In the genomic region with DNA sequence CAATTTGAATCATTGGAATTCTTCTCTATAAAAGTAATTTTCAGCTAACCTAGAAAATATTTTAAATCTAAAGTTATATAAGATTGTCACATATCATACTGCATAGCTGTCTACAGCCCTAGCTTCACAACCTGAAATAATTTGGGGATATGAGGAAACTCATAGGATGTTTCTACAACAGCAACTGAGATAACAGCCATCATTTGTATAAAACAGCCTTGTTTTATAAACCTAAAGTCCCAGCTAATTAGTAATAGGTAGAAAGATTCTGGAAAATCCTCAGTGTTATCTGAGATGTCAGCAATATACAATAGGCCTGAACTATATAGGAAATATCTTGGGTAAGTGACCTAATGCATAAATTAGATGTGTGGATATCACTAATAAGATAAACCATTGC, we compare ENCODE assay signal across 9 cellular contexts. TPM values are rescaled to one million over a fixed set of nuclear protein-coding genes. Genes with fewer than 3 reads are reported as not detected.
"Had no signal": no experiment of that assay in that cellular context is flagged by ENCODE, and none has a peak within 500 bp of the region (broad histone marks: within the 10 kb centered on the region; RNA-seq: fewer than 3 reads in every experiment).

No MANE protein-coding gene starts in this region.

- FAIRE-seq: G401.6, GM12878, GM12891, GM12892, GM18507, GM19239 had no signal

- DNase-seq: GDM1, GF-D8 had no signal

- ATAC-seq: GM12878 had no signal

- H3K4me3 ChIP-seq: GM12878 had no signal

RNA-seq across cellular contexts. Expression of a gene that starts 47.6 kb away (rescaled TPM):
- total RNA-seq: G401, GM12878 had no signal
- polyA plus RNA-seq: GM12878 had no signal
